Comparison of ENCODE assay signal across 7 cellular contexts in genomic region chr3:59212128-59212764, GRCh38.
DNase-seq lines count a peak whose midpoint lies in the region; ATAC-seq and TF ChIP-seq lines count a peak whose summit lies in the region.

No MANE protein-coding gene starts in this region.

- peak; percentile 74 for ATAC-seq in GM21367 (IDR thresholded peaks at IDR 0.05; ENCODE audit: unreplicated experiment)
- ATAC-seq in esophagus mucosa: peak; percentile 82
- ATAC-seq in naive thymus-derived CD8-positive, alpha-beta T cell: peak; percentile 39 to 61

- no peak overlapping the region for H3K27ac ChIP-seq in RWPE1

- CTCF ChIA-PET in RWPE1 (lab: Yijun Ruan, JAX): interaction anchor here (0.6 kb wide), 1 partner anchor 110 kb away, joined by 3 read pairs; no protein-coding TSS in a partner anchor

- POLR2A ChIA-PET in RWPE1 (lab: Yijun Ruan, JAX; ENCODE audit: low non-redundant PET): no interaction called here
- POLR2A ChIA-PET in naive thymus-derived CD8-positive, alpha-beta T cell (lab: Charles Lee): no interaction called here

- in situ Hi-C loops in G401 (cut with HindIII; ENCODE audit: low sequenced_read_pairs): no loop called here

- no peak overlapping the region for H3K4me3 Mint-ChIP-seq in naive thymus-derived CD8-positive, alpha-beta T cell

- peaks cover 0 to 2% (median 0%) of the 10 kb centered on the region in 4 donors for H3K4me1 Mint-ChIP-seq in naive thymus-derived CD8-positive, alpha-beta T cell

- no peak overlapping the region for H3K27ac Mint-ChIP-seq in naive thymus-derived CD8-positive, alpha-beta T cell

- peaks cover 3 to 19% (median 11%) of the 10 kb centered on the region in 5 donors for H3K27me3 Mint-ChIP-seq in naive thymus-derived CD8-positive, alpha-beta T cell

- no peaks in the 10 kb centered on the region for H3K36me3 Mint-ChIP-seq in naive thymus-derived CD8-positive, alpha-beta T cell

- no peaks in the 10 kb centered on the region for H3K9me3 Mint-ChIP-seq in naive thymus-derived CD8-positive, alpha-beta T cell

- peak; percentile 62 for TF ChIP-seq CTCF in RWPE1 (conservative IDR thresholded peaks at IDR 0.05; ENCODE audit: low read depth)

- peak; percentile 76 for DNase-seq in G401 (ENCODE audit: low spot score)
- DNase-seq in Kasumi-1 (lab: John Stamatoyannopoulos, UW): peak; percentile 70 to 89
- peak; percentile 41 for DNase-seq in RWPE1 (ENCODE audit: low spot score)
- DNase-seq in naive thymus-derived CD8-positive, alpha-beta T cell: peak in 4 of 10 donors; percentile 20 to 60 (median 54)
- no peak for DNase-seq in cortex of kidney (lab: John Stamatoyannopoulos, UW)
